In genomic region chr7:37093257-37093656, GRCh38 we compare ENCODE assay signal across 27 cellular contexts.
"Had no signal": no experiment of that assay in that cellular context is flagged by ENCODE, and none has a peak within 500 bp of the region (broad histone marks: within the 10 kb centered on the region; RNA-seq: fewer than 3 reads in every experiment).

No MANE protein-coding gene starts in this region.

- DNase-seq: immature natural killer cell; islet precursor cell; kidney glomerular epithelial cell; left cardiac atrium; left lung; mammary epithelial cell; mesenchymal stem cell; naive thymus-derived CD8-positive, alpha-beta T cell; occipital lobe; retina; right cardiac atrium; sigmoid colon; small intestine; spleen; stimulated activated CD4-positive, alpha-beta T cell treated with anti-CD3 and anti-CD28 coated beads, Interleukin-4, amount 100 ng/mL, for 24 hours; stimulated activated naive CD4-positive, alpha-beta T cell; upper lobe of right lung had no signal

- H3K27ac ChIP-seq: left lung, lower lobe of right lung, sigmoid colon, suprapubic skin, thoracic aorta, tibial artery, upper lobe of right lung had no signal

- H3K4me3 ChIP-seq: left lung, lower lobe of right lung, sigmoid colon, spleen, suprapubic skin, thoracic aorta, tibial artery, upper lobe of right lung had no signal

- H3K36me3 ChIP-seq: sigmoid colon, suprapubic skin, thoracic aorta, tibial artery had no signal

- H3K9me3 Mint-ChIP-seq: immature natural killer cell, nephron had no signal

- H3K4me1 Mint-ChIP-seq: nephron, neural crest cell had no signal

- H3K27me3 ChIP-seq: left lung, sigmoid colon, spleen, suprapubic skin, tibial artery, upper lobe of right lung had no signal

- FAIRE-seq: small intestine, urothelium cell line had no signal

- H3K4me3 Mint-ChIP-seq: immature natural killer cell; naive thymus-derived CD8-positive, alpha-beta T cell; nephron; neural crest cell; stimulated activated effector memory CD8-positive, alpha-beta T cell treated with anti-CD3 and anti-CD28 coated beads, Interleukin-12 subunit alpha, Interleukin-12 subunit beta, amount 100 ng/mL, for 72 hours; stimulated activated naive CD8-positive, alpha-beta T cell treated with anti-CD3 and anti-CD28 coated beads, Interleukin-15, Interleukin-2, amounts not matched to agents 100 ng/mL and 50 ng/mL, for 24 hours had no signal

- H3K27me3 Mint-ChIP-seq: naive thymus-derived CD8-positive, alpha-beta T cell; progenitor cell of endocrine pancreas; stimulated activated naive CD8-positive, alpha-beta T cell treated with anti-CD3 and anti-CD28 coated beads, Interleukin-15, Interleukin-2, amounts not matched to agents 100 ng/mL and 50 ng/mL, for 24 hours had no signal

- ATAC-seq: naive thymus-derived CD8-positive, alpha-beta T cell; stimulated activated effector memory CD8-positive, alpha-beta T cell treated with anti-CD3 and anti-CD28 coated beads, Interleukin-12 subunit alpha, Interleukin-12 subunit beta, amount 100 ng/mL, for 72 hours had no signal

- H3K9me3 ChIP-seq: left lung, lower lobe of right lung, sigmoid colon, spleen, suprapubic skin, thoracic aorta, tibial artery, upper lobe of right lung had no signal

- H3K27ac Mint-ChIP-seq: nephron; stimulated activated effector memory CD8-positive, alpha-beta T cell treated with anti-CD3 and anti-CD28 coated beads, Interleukin-12 subunit alpha, Interleukin-12 subunit beta, amount 100 ng/mL, for 72 hours had no signal

- H3K4me1 ChIP-seq: left lung, lower lobe of right lung, suprapubic skin, upper lobe of right lung had no signal
